ENCODE assay signal across 8 cellular contexts in the genomic region with DNA sequence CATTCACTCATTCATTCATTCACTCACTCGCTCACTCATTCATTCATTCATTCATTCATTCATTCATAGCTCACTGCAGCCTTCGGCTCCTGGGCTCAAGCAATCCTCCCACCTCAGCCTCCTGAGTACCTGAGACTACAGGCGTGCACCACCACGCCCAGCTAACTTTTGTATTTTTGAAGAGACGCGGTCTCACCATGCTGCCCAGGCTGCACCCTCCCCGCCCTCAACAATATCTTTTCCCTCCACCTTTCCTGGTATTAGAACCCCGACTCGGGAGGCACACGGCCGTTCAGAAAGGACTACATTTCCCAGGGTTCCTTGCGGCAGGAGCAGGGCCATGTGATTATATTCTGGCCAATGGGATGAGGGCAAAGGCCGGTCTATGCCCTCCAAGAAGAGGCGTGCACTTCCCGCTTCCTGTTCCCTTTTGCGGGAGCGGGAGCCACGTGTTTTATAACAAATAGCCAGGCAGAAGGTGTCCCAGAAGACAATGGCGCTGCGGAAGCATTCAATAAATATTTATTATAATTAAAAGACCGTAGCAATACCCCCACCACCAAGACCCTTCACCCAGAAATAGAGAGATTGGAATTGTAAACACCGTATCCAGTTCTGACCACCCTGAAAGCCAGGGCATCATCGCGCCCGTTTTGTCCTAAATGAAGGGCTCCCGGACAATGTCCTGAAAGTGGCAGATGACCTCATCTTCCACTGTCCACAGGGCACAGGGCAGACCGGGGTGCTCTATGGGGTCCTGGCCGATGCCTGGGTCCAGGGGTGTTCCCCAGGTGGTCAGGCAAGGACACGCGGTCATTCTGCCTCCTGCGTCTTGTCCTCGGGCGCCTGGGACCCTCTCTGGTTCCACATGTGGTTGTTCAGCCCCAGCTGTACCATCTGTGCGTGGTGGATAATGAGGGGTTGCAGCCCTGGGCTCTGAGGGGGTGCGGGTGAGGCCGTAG. TPM values are rescaled to one million over a fixed set of nuclear protein-coding genes. Genes with fewer than 3 reads are reported as not detected.
DNase-seq lines count a peak whose midpoint lies in the region; ATAC-seq lines count a peak whose summit lies in the region.

No MANE protein-coding gene starts in this region.

- DNase-seq in DMS 273 (lab: John Stamatoyannopoulos, UW; ENCODE audit: unreplicated experiment) (peak; percentile 98), OCI-M2 (lab: John Stamatoyannopoulos, UW; ENCODE audit: unreplicated experiment) (peak; percentile 51), activated T-cell treated with anti-CD3 and anti-CD28 coated beads for 1 hour (ENCODE audit: low read depth) (peak; percentile 61), epidermal melanocyte (ENCODE audit: insufficient read length, low spot score) (peak; percentile 99), mucosa of gallbladder (ENCODE audit: low spot score) (peak; percentile 93)
- peak; percentile 60 to 63 for DNase-seq in stimulated activated CD8-positive, alpha-beta memory T cell treated with anti-CD3 and anti-CD28 coated beads, Interleukin-2, amount 100 ng/mL, for 48 hours (ENCODE audit: low read depth in 2 of 2)

- H3K36me3 Mint-ChIP-seq in IgD-negative memory B cell, result peaks cover 3% of the 10 kb centered on the region

- H3K4me3 Mint-ChIP-seq in IgD-negative memory B cell, result peak overlapping the region; percentile 44 to 86 (median 74)

- H3K4me1 Mint-ChIP-seq in IgD-negative memory B cell, result peaks cover 17 to 26% (median 24%) of the 10 kb centered on the region in 3 donors

- no peaks in the 10 kb centered on the region for H3K27me3 Mint-ChIP-seq in IgD-negative memory B cell

- no peaks in the 10 kb centered on the region for H3K9me3 Mint-ChIP-seq in IgD-negative memory B cell

- H3K27ac Mint-ChIP-seq in IgD-negative memory B cell, result peak overlapping the region; percentile 77 to 96 (median 89)

- ATAC-seq in HG03378 (IDR thresholded peaks at IDR 0.05; ENCODE audit: unreplicated experiment), result no peak

RNA-seq across cellular contexts. Expression of a gene that starts 15.8 kb away (rescaled TPM):
- polyA plus RNA-seq in IgD-negative memory B cell, result 23.3 TPM
- total RNA-seq in mucosa of gallbladder, result 26.8 TPM

RNA-seq across cellular contexts. Expression of a gene that starts 24.2 kb away (rescaled TPM):
- 4.1 TPM for polyA plus RNA-seq in IgD-negative memory B cell
- 10.0 TPM for total RNA-seq in mucosa of gallbladder

RNA-seq across cellular contexts. Expression of a gene that starts 51.8 kb away (rescaled TPM):
- polyA plus RNA-seq in IgD-negative memory B cell, result 52.1 TPM
- 60.2 TPM for total RNA-seq in mucosa of gallbladder
